8 cellular contexts compared by ENCODE assay signal in genomic region chr3:151067158-151067557, GRCh38. TPM values are rescaled to one million over a fixed set of nuclear protein-coding genes. Genes with fewer than 3 reads are reported as not detected.
A peak's percentile ranks its signal among the peaks of the same experiment; 100 is the strongest.
DNase-seq lines count a peak whose midpoint lies in the region; ATAC-seq, FAIRE-seq and TF ChIP-seq lines count a peak whose summit lies in the region.

No MANE protein-coding gene starts in this region.

- H3K79me2 ChIP-seq in GM23248 (ENCODE audit: insufficient read depth), result no peaks in the 10 kb centered on the region

- H3K4me1 ChIP-seq in A549 (no peaks in the 10 kb centered on the region), GM23248 (ENCODE audit: insufficient read depth) (no peaks in the 10 kb centered on the region)

- H3K9ac ChIP-seq in GM23248, result no peak overlapping the region

- H3K36me3 ChIP-seq in GM23248 (ENCODE audit: low read depth), result no peaks in the 10 kb centered on the region

- 33% methylated on average over 2 of the region's 2 CpGs for WGBS in A549 (ENCODE audit: missing lambda C conversion rate)
- 95 to 96% methylated on average over 2 of the region's 2 CpGs for WGBS in GM23248 (ENCODE audit: low coverage in 1 of 2, low lambda C conversion rate in 2 of 2, missing lambda C conversion rate in 2 of 2), 2 experiments

- no peaks in the 10 kb centered on the region for H3K9me2 ChIP-seq in GM23248 (ENCODE audit: insufficient read depth)

- no peak for FAIRE-seq in A549 (lab: Jason Lieb, UNC)

- H3K27me3 Mint-ChIP-seq in activated CD8-positive, alpha-beta T cell treated with anti-CD3 and anti-CD28 coated beads, Interleukin-2, amount 10 ng/mL, durations not matched to agents 7 days and 5 days (ENCODE audit: low read depth), result peaks cover 15% of the 10 kb centered on the region
- peaks cover 16% of the 10 kb centered on the region for H3K27me3 Mint-ChIP-seq in activated T-cell treated with anti-CD3 and anti-CD28 coated beads, Interleukin-2, amount 50 U/mL, for 24 hours

- ATAC-seq in A549 (peak in 1 of 2 experiments; percentile 72; a peak in 3 of 6 replicates), GM21390 (IDR thresholded peaks at IDR 0.05; ENCODE audit: unreplicated experiment) (no peak)
- ATAC-seq in activated CD8-positive, alpha-beta T cell treated with anti-CD3 and anti-CD28 coated beads, Interleukin-2, amount 10 ng/mL, durations not matched to agents 7 days and 5 days, result no peak

- H3K4me2 ChIP-seq in A549 (no peak overlapping the region), GM23248 (ENCODE audit: unreplicated experiment) (no peak overlapping the region)

- no peaks in the 10 kb centered on the region for H3K9me3 Mint-ChIP-seq in activated CD8-positive, alpha-beta T cell treated with anti-CD3 and anti-CD28 coated beads, Interleukin-2, amount 10 ng/mL, durations not matched to agents 7 days and 5 days (ENCODE audit: insufficient read depth)
- H3K9me3 Mint-ChIP-seq in activated T-cell treated with anti-CD3 and anti-CD28 coated beads, Interleukin-2, amount 50 U/mL, for 24 hours, result no peaks in the 10 kb centered on the region

- DNase-seq in A549 (ENCODE audit: low read depth in 1 of 2, low spot score in 1 of 2), result peak in 1 of 2 experiments; percentile 37
- DNase-seq in ELF-1 (ENCODE audit: low read depth, low spot score), result peak; percentile 54
- DNase-seq in MV-4-11 (lab: John Stamatoyannopoulos, UW), result peak; percentile 14
- peak; percentile 37 for DNase-seq in activated CD8-positive, alpha-beta T cell treated with anti-CD3 and anti-CD28 coated beads, Interleukin-2, amount 10 ng/mL, durations not matched to agents 7 days and 5 days
- DNase-seq in DMS79 (lab: John Stamatoyannopoulos, UW), result no peak
- no peak for DNase-seq in GM23248
- no peak for DNase-seq in activated T-cell treated with anti-CD3 and anti-CD28 coated beads, Interleukin-2, amount 50 U/mL, for 24 hours

- no peak overlapping the region for H3K4me3 Mint-ChIP-seq in activated CD8-positive, alpha-beta T cell treated with anti-CD3 and anti-CD28 coated beads, Interleukin-2, amount 10 ng/mL, durations not matched to agents 7 days and 5 days
- H3K4me3 Mint-ChIP-seq in activated T-cell treated with anti-CD3 and anti-CD28 coated beads, Interleukin-2, amount 50 U/mL, for 24 hours, result no peak overlapping the region

- TF ChIP-seq RAD21 in A549 (conservative IDR thresholded peaks at IDR 0.05 in 1 of 2, IDR thresholded peaks at IDR 0.05 in 1 of 2), result peak; percentile 37 to 61; a peak in 4 of 5 replicates

- H3K36me3 Mint-ChIP-seq in activated CD8-positive, alpha-beta T cell treated with anti-CD3 and anti-CD28 coated beads, Interleukin-2, amount 10 ng/mL, durations not matched to agents 7 days and 5 days (ENCODE audit: low read depth), result no peaks in the 10 kb centered on the region
- H3K36me3 Mint-ChIP-seq in activated T-cell treated with anti-CD3 and anti-CD28 coated beads, Interleukin-2, amount 50 U/mL, for 24 hours (ENCODE audit: low read depth), result no peaks in the 10 kb centered on the region

- H3K27me3 ChIP-seq in GM23248 (replicated peaks; ENCODE audit: insufficient read depth), result 0 out of 2 replicates have a peak, but pooled peaks cover 6% of the 10 kb centered on the region

- H3K9me3 ChIP-seq in A549 (no peaks in the 10 kb centered on the region), GM23248 (ENCODE audit: low read depth) (no peaks in the 10 kb centered on the region)

- H3K4me3 ChIP-seq in A549, result no peak overlapping the region
- H3K4me3 ChIP-seq in GM23248, result no peak overlapping the region

- H3K4me1 Mint-ChIP-seq in activated CD8-positive, alpha-beta T cell treated with anti-CD3 and anti-CD28 coated beads, Interleukin-2, amount 10 ng/mL, durations not matched to agents 7 days and 5 days (ENCODE audit: low read depth), result no peaks in the 10 kb centered on the region
- H3K4me1 Mint-ChIP-seq in activated T-cell treated with anti-CD3 and anti-CD28 coated beads, Interleukin-2, amount 50 U/mL, for 24 hours (ENCODE audit: low read depth), result no peaks in the 10 kb centered on the region

- H3K27ac Mint-ChIP-seq in activated CD8-positive, alpha-beta T cell treated with anti-CD3 and anti-CD28 coated beads, Interleukin-2, amount 10 ng/mL, durations not matched to agents 7 days and 5 days, result no peak overlapping the region
- H3K27ac Mint-ChIP-seq in activated T-cell treated with anti-CD3 and anti-CD28 coated beads, Interleukin-2, amount 50 U/mL, for 24 hours, result no peak overlapping the region

- in situ Hi-C loops in GM23248 (cut with MboI), result no loop called here

- TF ChIP-seq POLR2A in A549 (IDR thresholded peaks at IDR 0.05; ENCODE audit: low read length), result no peak

- peak; percentile 44 for TF ChIP-seq CTCF in A549 (IDR thresholded peaks at IDR 0.05)

- no peaks in the 10 kb centered on the region for H4K20me1 ChIP-seq in GM23248 (ENCODE audit: insufficient read depth)

- no peaks in the 10 kb centered on the region for H3F3A ChIP-seq in GM23248 (ENCODE audit: insufficient read depth)

- H3K27ac ChIP-seq in A549 (no peak overlapping the region), GM23248 (no peak overlapping the region)

- POLR2A ChIA-PET in A549 (lab: Yijun Ruan, JAX), result no interaction called here
- POLR2A ChIA-PET in activated CD8-positive, alpha-beta T cell treated with anti-CD3 and anti-CD28 coated beads, Interleukin-2, amount 10 ng/mL, durations not matched to agents 7 days and 5 days (lab: Charles Lee), result no interaction called here

- CTCF ChIA-PET in A549 (lab: Yijun Ruan, JAX), result interaction anchor here (0.8 to 1.7 kb wide), 5 partner anchors 11 to 78 kb away, joined by 3 to 8 read pairs (median 4); no protein-coding TSS in a partner anchor
- CTCF ChIA-PET in activated CD8-positive, alpha-beta T cell treated with anti-CD3 and anti-CD28 coated beads, Interleukin-2, amount 10 ng/mL, durations not matched to agents 7 days and 5 days (lab: Charles Lee), result interaction anchor here (0.8 to 3.7 kb wide), 13 partner anchors 17 to 159 kb away, joined by 3 to 55 read pairs (median 4); partner anchors contain the start of gene MED12L

- no peak overlapping the region for H2AFZ ChIP-seq in GM23248

- no peak for TF ChIP-seq EP300 in A549 (IDR thresholded peaks at IDR 0.05)

TF ChIP-seq in A549, 52 proteins besides CTCF, POLR2A, EP300 and RAD21:
- TF ChIP-seq FOXS1 (CRISPR knock-in tag; IDR thresholded peaks at IDR 0.05) (no peak), SMC3 (IDR thresholded peaks at IDR 0.05) (peak; percentile 25; the same call in 1 of the 3 replicates)

RNA-seq across cellular contexts. Expression of gene MED12L, which starts 18.3 kb away (rescaled TPM):
- 0.63 and 0.66 TPM in 2 replicates for polyA plus RNA-seq in A549 (2011; rRNA removed)
- polyA plus RNA-seq in A549 (2012; cell fraction: cytosol; rRNA removed), result 0.19 and 0.29 TPM in 2 replicates
- 0.28 and 0.40 TPM in 2 replicates for polyA plus RNA-seq in A549 (2012; cell fraction: nucleus; rRNA removed)
- polyA plus RNA-seq in A549 (2017; fragmentation: RNase III; extraction: RNeasy Plus Mini Kit Qiagen cat#74134 plus additional on column Dnase treatment), result 0.32 to 0.40 TPM (median 0.37 TPM) in 3 replicates
- 2.4 and 3.5 TPM in 2 replicates for polyA minus RNA-seq in A549 (2011; rRNA and poly(A)+ RNA removed)
- under 1 TPM; 0.76 to 0.79 TPM for total RNA-seq in activated CD8-positive, alpha-beta T cell treated with anti-CD3 and anti-CD28 coated beads, Interleukin-2, amount 10 ng/mL, durations not matched to agents 7 days and 5 days
- total RNA-seq in GM23248 (2014; rRNA removed; shearing (Covaris generic)), result 0.13 and 0.32 TPM in 2 replicates
- polyA plus RNA-seq in GM23248 (2016; fragmentation: Nextera tagmentation; extraction: Ambion mirVana), result 0.13 and 0.51 TPM in 2 replicates

Comparison
In these comparisons a context has a peak if more than half of its experiments do, and no peak if none do; other contexts are left out.
1. DNase-seq: peak in ELF-1 (single experiment), MV-4-11 (single experiment) and activated CD8-positive, alpha-beta T cell treated with anti-CD3 and anti-CD28 coated beads, Interleukin-2, amount 10 ng/mL, durations not matched to agents 7 days and 5 days (single experiment); none in DMS79 (single experiment), GM23248 (single experiment) and activated T-cell treated with anti-CD3 and anti-CD28 coated beads, Interleukin-2, amount 50 U/mL, for 24 hours (single experiment).